8 cellular contexts compared by ENCODE assay signal in the genomic region with DNA sequence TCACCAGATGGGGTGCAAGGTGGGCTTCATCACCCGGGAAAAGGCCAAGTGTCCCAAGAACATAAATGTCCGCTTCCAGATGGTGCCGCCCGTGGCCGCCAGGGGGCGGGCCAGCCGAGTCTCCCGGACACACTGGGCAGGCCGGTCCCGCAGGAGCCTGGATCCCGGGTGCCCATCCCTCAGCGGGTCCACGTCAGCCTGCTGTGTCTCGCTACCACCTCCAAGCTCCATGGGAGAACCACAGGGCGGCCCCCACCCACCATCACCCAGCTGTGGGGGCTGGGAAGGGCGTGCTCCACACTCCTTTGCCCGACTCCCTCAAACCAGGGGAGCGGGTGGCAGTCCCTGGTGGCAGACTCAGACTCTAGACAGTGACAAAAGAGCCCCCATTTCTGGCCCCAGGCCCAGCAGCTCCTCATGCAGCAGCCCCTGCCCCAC. TPM values are rescaled to one million over a fixed set of nuclear protein-coding genes. Genes with fewer than 3 reads are reported as not detected.
A peak's percentile ranks its signal among the peaks of the same experiment; 100 is the strongest.
DNase-seq lines count a peak whose midpoint lies in the region; ATAC-seq, FAIRE-seq and TF ChIP-seq lines count a peak whose summit lies in the region.

No MANE protein-coding gene starts in this region.

- no peak overlapping the region for H3K9ac ChIP-seq in astrocyte (ENCODE audit: low read length)

- FAIRE-seq in astrocyte (lab: Jason Lieb, UNC): no peak

- peaks cover 4% of the 10 kb centered on the region for H3K4me1 ChIP-seq in astrocyte (ENCODE audit: insufficient read depth, low read length)
- H3K4me1 ChIP-seq in spleen: peaks cover 20 to 83% (median 50%) of the 10 kb centered on the region in 6 donors

- in situ Hi-C loops in KBM-7 (cut with MboI; ENCODE audit: low pct_unique_long_range_greater_than_20kb, low sequenced_read_pairs): no loop called here

- H3K9me3 Mint-ChIP-seq in astrocyte (ENCODE audit: unreplicated experiment): no peaks in the 10 kb centered on the region

- H3K27me3 Mint-ChIP-seq in astrocyte (ENCODE audit: low read depth, unreplicated experiment): peaks cover 18% of the 10 kb centered on the region

- H4K20me1 ChIP-seq in astrocyte (ENCODE audit: insufficient read depth, low read length): no peaks in the 10 kb centered on the region

- WGBS in spleen, 5 donors: 1 to 11% (median 8%) methylated on average over 2 to 18 of the region's 18 CpGs

- peak overlapping the region; percentile 58 for H2AFZ ChIP-seq in astrocyte (ENCODE audit: low read depth, low read length)

- DNase-seq in D341Med (ENCODE audit: low spot score) (peak; percentile 89), KBM-7 (peak; percentile 61), T-helper 9 cell (peak; percentile 65), astrocyte (ENCODE audit: low read depth) (peak; percentile 27), hypothalamus (lab: John Stamatoyannopoulos, UW) (peak in 46 of 51 donors; percentile 16 to 86 (median 56)), spleen (peak; percentile 91), GOT3 (lab: John Stamatoyannopoulos, UW) (no peak)

- H3K27ac ChIP-seq in astrocyte (ENCODE audit: low read depth, low read length) (no peak overlapping the region), spleen (peak overlapping the region in 1 of 8 donors; percentile 16)

- H3K36me3 ChIP-seq in astrocyte (ENCODE audit: insufficient read depth, low read length): no peaks in the 10 kb centered on the region
- no peaks in the 10 kb centered on the region for H3K36me3 ChIP-seq in spleen

- peak; percentile 82 for TF ChIP-seq CTCF in astrocyte (IDR thresholded peaks at IDR 0.05; ENCODE audit: insufficient read depth, low read depth, low read length)
- peak; percentile 56 to 96 (median 85) for TF ChIP-seq CTCF in spleen (IDR thresholded peaks at IDR 0.05 in 8 of 11, conservative IDR thresholded peaks at IDR 0.05 in 3 of 11)

- no peak overlapping the region for H3K27ac Mint-ChIP-seq in astrocyte (ENCODE audit: unreplicated experiment)

- TF ChIP-seq POLR2A in spleen (IDR thresholded peaks at IDR 0.05): no peak

- H3K4me1 Mint-ChIP-seq in astrocyte (ENCODE audit: low read depth, unreplicated experiment): peaks cover 2% of the 10 kb centered on the region

- no peak for ATAC-seq in GM19452 (IDR thresholded peaks at IDR 0.05; ENCODE audit: unreplicated experiment)

- no peaks in the 10 kb centered on the region for H3K9me3 ChIP-seq in astrocyte (ENCODE audit: insufficient read depth, low read depth, low read length)
- no peaks in the 10 kb centered on the region for H3K9me3 ChIP-seq in spleen

- no peaks in the 10 kb centered on the region for H3K79me2 ChIP-seq in astrocyte (ENCODE audit: insufficient read depth, low read length)

- H3K36me3 Mint-ChIP-seq in astrocyte (ENCODE audit: low read depth, unreplicated experiment): no peaks in the 10 kb centered on the region

- peaks cover 1% of the 10 kb centered on the region for H3K27me3 ChIP-seq in astrocyte (ENCODE audit: insufficient read depth, low read length)
- H3K27me3 ChIP-seq in spleen (replicated peaks in 1 of 7): peaks cover 0 to 67% (median 25%) of the 10 kb centered on the region in 7 donors

- peak overlapping the region; percentile 67 for H3K4me2 ChIP-seq in astrocyte (ENCODE audit: low read length)

- H3K4me3 Mint-ChIP-seq in astrocyte (ENCODE audit: unreplicated experiment): no peak overlapping the region

- intact Hi-C loops in spleen (cut with DNase I; ENCODE audit: low total_unique reads): loop anchor here (5.0 kb wide), 1 partner anchor 149 kb away; no protein-coding TSS in a partner anchor

- H3K4me3 ChIP-seq in astrocyte (ENCODE audit: insufficient read depth, low read depth, low read length) (no peak overlapping the region), spleen (no peak overlapping the region)

RNA-seq across cellular contexts. Expression of a gene that starts 22.0 kb away (rescaled TPM):
- total RNA-seq in astrocyte (11.9 and 17.5 TPM in 2 replicates), spleen (10 to 100 TPM; 10.1 to 31.1 (median 25.3) TPM)
- polyA plus RNA-seq in spleen: 10 to 100 TPM; 17.7 to 25.4 (median 17.7) TPM

RNA-seq across cellular contexts. Expression of a gene that starts 34.5 kb away (rescaled TPM):
- total RNA-seq in astrocyte (5.8 and 6.6 TPM in 2 replicates), spleen (10 to 100 TPM in 1 of 7 donors, 1 to 10 TPM in 6; 3.0 to 10.8 (median 6.0) TPM)
- 10 to 100 TPM in 1 of 3 donors, 1 to 10 TPM in 2; 6.1 to 14.3 (median 6.6) TPM for polyA plus RNA-seq in spleen

RNA-seq across cellular contexts. Expression of a gene that starts 45.3 kb away (rescaled TPM):
- total RNA-seq in astrocyte (23.8 and 25.1 TPM in 2 replicates), spleen (10 to 100 TPM; 19.1 to 31.4 (median 23.6) TPM)
- 10 to 100 TPM; 28.2 to 30.2 (median 29.0) TPM for polyA plus RNA-seq in spleen
